Comparison of ENCODE assay signal across 29 cellular contexts in the genomic region with DNA sequence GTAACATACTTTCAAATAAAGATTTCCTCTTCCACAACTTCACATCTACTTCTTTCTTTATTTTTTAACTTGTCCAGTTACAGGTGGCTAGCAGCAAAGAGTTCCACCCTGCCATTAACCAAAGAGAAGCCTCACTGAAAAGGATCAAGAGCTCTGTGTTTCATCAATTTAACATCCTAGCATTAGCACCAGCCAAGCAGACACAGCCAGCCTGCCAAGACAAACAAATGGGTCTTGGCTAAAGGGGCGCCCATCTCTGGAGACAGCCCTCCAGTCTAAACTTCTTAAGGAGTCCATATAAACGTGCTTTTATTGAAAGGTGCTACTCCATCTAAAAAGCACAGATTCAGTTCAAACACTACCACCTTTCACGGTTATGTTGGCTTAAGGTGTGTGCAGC.
"Had no signal": no experiment of that assay in that cellular context is flagged by ENCODE, and none has a peak within 500 bp of the region (broad histone marks: within the 10 kb centered on the region; RNA-seq: fewer than 3 reads in every experiment).

No MANE protein-coding gene starts in this region.

- H3K27ac ChIP-seq: ascending aorta, body of pancreas, cardiac muscle cell, VCaP had no signal

- H3K9me3 ChIP-seq: ascending aorta, body of pancreas had no signal

- H3K4me3 ChIP-seq: ascending aorta, body of pancreas, cardiac muscle cell had no signal

- H3K27me3 ChIP-seq: ascending aorta, body of pancreas, cardiac muscle cell had no signal

- H3K4me1 ChIP-seq: ascending aorta, body of pancreas had no signal

- DNase-seq: activated B cell treated with CpG ODN at 0.5 μM for 24 hours; activated CD4-positive, alpha-beta memory T cell treated with anti-CD3 and anti-CD28 coated beads for 36 hours; activated CD4-positive, alpha-beta T cell treated with anti-CD3 and anti-CD28 coated beads for 4 hours; activated CD4-positive, alpha-beta T cell treated with anti-CD3 and anti-CD28 coated beads, Interleukin-2, amount 10 ng/mL, durations not matched to agents 24 days and 14 days; activated CD4-positive, alpha-beta T cell treated with anti-CD3 and anti-CD28 coated beads, Interleukin-2, amount 50 U/mL, for 1 hour; activated CD4-positive, alpha-beta T cell treated with anti-CD3 and anti-CD28 coated beads, Interleukin-2, amount 50 U/mL, for 4 hours; activated CD4-positive, CD25-positive, alpha-beta regulatory T cell treated with anti-CD3 and anti-CD28 coated beads, Interleukin-2, amount 50 U/mL, for 72 hours; activated CD8-positive, alpha-beta memory T cell treated with anti-CD3 and anti-CD28 coated beads, Interleukin-2, amount 50 U/mL, for 4 hours; activated CD8-positive, alpha-beta T cell treated with anti-CD3 and anti-CD28 coated beads for 36 hours; activated effector memory CD4-positive, alpha-beta T cell treated with anti-CD3 and anti-CD28 coated beads, Interleukin-2, amount 50 U/mL, for 16 hours; activated gamma-delta T cell treated with Interleukin-2 at 50 U/mL for 16 hours; activated naive CD4-positive, alpha-beta T cell; activated naive CD4-positive, alpha-beta T cell treated with anti-CD3 and anti-CD28 coated beads for 36 hours; activated naive CD8-positive, alpha-beta T cell treated with anti-CD3 and anti-CD28 coated beads, Interleukin-2, amount 10 ng/mL, durations not matched to agents 7 days and 5 days; activated naive CD8-positive, alpha-beta T cell treated with anti-CD3 and anti-CD28 coated beads, Interleukin-2, amount 50 U/mL, for 24 hours; activated T-cell treated with anti-CD3 and anti-CD28 coated beads for 4 hours; activated T-cell treated with anti-CD3 and anti-CD28 coated beads, Interleukin-2, amount 50 U/mL, for 1 hour; activated T-cell treated with anti-CD3 and anti-CD28 coated beads, Interleukin-2, amount 50 U/mL, for 4 hours; activated T-cell treated with anti-CD3 and anti-CD28 coated beads, Interleukin-2, amount 50 U/mL, for 72 hours; amygdala; anterior cingulate cortex; body of pancreas; caudate nucleus; T-helper 1 cell; T-helper 2 cell; T-helper 9 cell had no signal

- H3K36me3 ChIP-seq: ascending aorta, cardiac muscle cell had no signal
